ENCODE assay signal across 17 cellular contexts in genomic region chr9:126000256-126000655, GRCh38.
DNase-seq lines count a peak whose midpoint lies in the region; ATAC-seq and TF ChIP-seq lines count a peak whose summit lies in the region.
"Had no signal": no experiment of that assay in that cellular context is flagged by ENCODE, and none has a peak within 500 bp of the region (broad histone marks: within the 10 kb centered on the region; RNA-seq: fewer than 3 reads in every experiment).

No MANE protein-coding gene starts in this region.

- POLR2A ChIA-PET in SK-N-SH (lab: Yijun Ruan, JAX): no interaction called here

- CTCF ChIA-PET in SK-N-SH (lab: Yijun Ruan, JAX): interaction anchor here (0.6 kb wide), 1 partner anchor 15 kb away, joined by 3 read pairs; no protein-coding TSS in a partner anchor

- TF ChIP-seq CTCF in SK-N-SH (IDR thresholded peaks at IDR 0.05): no peak
- no peak for TF ChIP-seq CTCF in CD14-positive monocyte (IDR thresholded peaks at IDR 0.05)
- no peak for TF ChIP-seq CTCF in lower lobe of right lung (IDR thresholded peaks at IDR 0.05)
- no peak for TF ChIP-seq CTCF in sigmoid colon (IDR thresholded peaks at IDR 0.05)

- no peak overlapping the region for H3K4me2 ChIP-seq in SK-N-SH
- H3K4me2 ChIP-seq: BLaER1 had no signal

- H3K4me3 Mint-ChIP-seq in CD14-positive monocyte: no peak overlapping the region
- H3K4me3 Mint-ChIP-seq in T-helper 17 cell: no peak overlapping the region
- H3K4me3 Mint-ChIP-seq: CD4-positive, CD25-positive, alpha-beta regulatory T cell had no signal

- intact Hi-C loops in CD14-positive monocyte (cut with micrococcal nuclease) (no loop called here), lower lobe of right lung (cut with DNase I) (no loop called here), sigmoid colon (cut with DNase I) (no loop called here)

- H3K36me3 Mint-ChIP-seq in CD14-positive monocyte (no peaks in the 10 kb centered on the region), T-helper 17 cell (ENCODE audit: low read depth) (no peaks in the 10 kb centered on the region)
- H3K36me3 Mint-ChIP-seq: CD4-positive, CD25-positive, alpha-beta regulatory T cell had no signal

- no peak overlapping the region for H3K9ac ChIP-seq in SK-N-SH
- H3K9ac ChIP-seq: BLaER1 had no signal

- no peak for TF ChIP-seq POLR2A in sigmoid colon (IDR thresholded peaks at IDR 0.05)

- no peak overlapping the region for H3K27ac Mint-ChIP-seq in CD14-positive monocyte
- no peak overlapping the region for H3K27ac Mint-ChIP-seq in T-helper 17 cell
- H3K27ac Mint-ChIP-seq: CD4-positive, CD25-positive, alpha-beta regulatory T cell had no signal

- peaks cover 5% of the 10 kb centered on the region for H3K4me1 Mint-ChIP-seq in CD14-positive monocyte
- H3K4me1 Mint-ChIP-seq in T-helper 17 cell: peaks cover 2% of the 10 kb centered on the region
- H3K4me1 Mint-ChIP-seq: CD4-positive, CD25-positive, alpha-beta regulatory T cell had no signal

- H3K27me3 ChIP-seq in SK-N-SH (ENCODE audit: insufficient read depth) (no peaks in the 10 kb centered on the region), lower lobe of right lung (ENCODE audit: low read depth) (no peaks in the 10 kb centered on the region), sigmoid colon (no peaks in the 10 kb centered on the region)
- H3K27me3 ChIP-seq: BLaER1 had no signal

- ATAC-seq in SK-N-SH treated with all-trans-retinoic acid at 6 μM for 48 hours (no peak), lower lobe of right lung (no peak), T-helper 17 cell (no peak), GM21528 (IDR thresholded peaks at IDR 0.05; ENCODE audit: low FRiP score, unreplicated experiment) (no peak)
- ATAC-seq: GM12878 had no signal

- peaks cover 0 to 2% (median 0%) of the 10 kb centered on the region in 7 donors for H3K9me3 Mint-ChIP-seq in CD14-positive monocyte
- H3K9me3 Mint-ChIP-seq: CD4-positive, CD25-positive, alpha-beta regulatory T cell had no signal

- peak; percentile 13 for DNase-seq in SK-N-SH
- DNase-seq in CD14-positive monocyte (ENCODE audit: low spot score): peak; percentile 18
- DNase-seq in lower lobe of right lung: peak; percentile 28
- DNase-seq in sigmoid colon: peak; percentile 37
- no peak for DNase-seq in T-helper 17 cell
- no peak for DNase-seq in 8988T
- DNase-seq: AML-193; CD4-positive, CD25-positive, alpha-beta regulatory T cell; DMS 273 treated with DMSO at 0.1 percent for 48 hours; GOT3; IMR-90 had no signal

- no peaks in the 10 kb centered on the region for H3K9me2 ChIP-seq in SK-N-SH

- no peaks in the 10 kb centered on the region for H4K20me1 ChIP-seq in SK-N-SH (ENCODE audit: insufficient read depth)
- H4K20me1 ChIP-seq: BLaER1 had no signal

- 92% methylated on average over 6 of the region's 6 CpGs for whole genome bisulfite sequencing in SK-N-SH (ENCODE audit: low lambda C conversion rate)
- WGBS in sigmoid colon, 2 donors: 92 to 93% methylated on average over 6 of the region's 6 CpGs

- no peak for TF ChIP-seq EP300 in SK-N-SH (IDR thresholded peaks at IDR 0.05; ENCODE audit: borderline replicate concordance in 1 of 2, low read depth in 1 of 2, low read length in 1 of 2)
- TF ChIP-seq EP300 in sigmoid colon (IDR thresholded peaks at IDR 0.05): no peak

- no peaks in the 10 kb centered on the region for H3F3A ChIP-seq in SK-N-SH (replicated peaks; ENCODE audit: insufficient read depth)

- no peak overlapping the region for H3K4me3 ChIP-seq in SK-N-SH (ENCODE audit: low read depth in 2 of 2, low read length in 1 of 2)
- H3K4me3 ChIP-seq in lower lobe of right lung: no peak overlapping the region
- no peak overlapping the region for H3K4me3 ChIP-seq in sigmoid colon
- H3K4me3 ChIP-seq: BLaER1, GM12878, HAP-1 had no signal

- H3K27ac ChIP-seq in SK-N-SH (ENCODE audit: low read depth in 2 of 2, low read length in 1 of 2) (no peak overlapping the region), lower lobe of right lung (no peak overlapping the region), sigmoid colon (no peak overlapping the region)
- H3K27ac ChIP-seq: 22Rv1, BLaER1 had no signal

- peaks cover 2 to 10% (median 7%) of the 10 kb centered on the region in 3 donors for H3K27me3 Mint-ChIP-seq in CD14-positive monocyte (ENCODE audit: low read depth in 3 of 3)
- peaks cover 25% of the 10 kb centered on the region for H3K27me3 Mint-ChIP-seq in T-helper 17 cell
- H3K27me3 Mint-ChIP-seq: CD4-positive, CD25-positive, alpha-beta regulatory T cell had no signal

- H3K4me1 ChIP-seq in SK-N-SH (ENCODE audit: control insufficient read depth in 1 of 2, insufficient read depth in 2 of 2, low read depth in 1 of 2, low read length in 1 of 2): peaks cover 0 to 3% of the 10 kb centered on the region in 2 experiments; a peak in 1 of 4 replicates
- H3K4me1 ChIP-seq in lower lobe of right lung: no peaks in the 10 kb centered on the region
- no peaks in the 10 kb centered on the region for H3K4me1 ChIP-seq in sigmoid colon
- H3K4me1 ChIP-seq: BLaER1, HAP-1 had no signal

- H2AFZ ChIP-seq in SK-N-SH (ENCODE audit: low read depth): no peak overlapping the region

- no peaks in the 10 kb centered on the region for H3K9me3 ChIP-seq in SK-N-SH
- no peaks in the 10 kb centered on the region for H3K9me3 ChIP-seq in lower lobe of right lung
- no peaks in the 10 kb centered on the region for H3K9me3 ChIP-seq in sigmoid colon
- H3K9me3 ChIP-seq in T-helper 17 cell (ENCODE audit: control insufficient read depth, low read length, poor library complexity, severe bottlenecking): no peaks in the 10 kb centered on the region
- H3K9me3 ChIP-seq: BLaER1, HAP-1 had no signal

- H3K79me2 ChIP-seq in SK-N-SH (ENCODE audit: insufficient read depth): no peaks in the 10 kb centered on the region

- no peak for TF ChIP-seq RAD21 in SK-N-SH (IDR thresholded peaks at IDR 0.05; ENCODE audit: low read length)

- no peaks in the 10 kb centered on the region for H3K36me3 ChIP-seq in SK-N-SH (replicated peaks in 1 of 2; ENCODE audit: control insufficient read depth in 1 of 2, insufficient read depth in 2 of 2, low read length in 1 of 2)
- H3K36me3 ChIP-seq in lower lobe of right lung: no peaks in the 10 kb centered on the region
- no peaks in the 10 kb centered on the region for H3K36me3 ChIP-seq in sigmoid colon
- H3K36me3 ChIP-seq: BLaER1, HAP-1 had no signal

TF ChIP-seq in SK-N-SH, 30 proteins besides CTCF, POLR2A, EP300 and RAD21 (continues in another document):
- TF ChIP-seq ELF1 (IDR thresholded peaks at IDR 0.05): no peak
- TF ChIP-seq NFIC (IDR thresholded peaks at IDR 0.05; ENCODE audit: borderline replicate concordance): no peak
- no peak for TF ChIP-seq MXI1 (IDR thresholded peaks at IDR 0.05; ENCODE audit: low read depth, low read length)
- no peak for TF ChIP-seq YY1 (IDR thresholded peaks at IDR 0.05; ENCODE audit: low read depth)
- no peak for TF ChIP-seq JUND (IDR thresholded peaks at IDR 0.05)

TF ChIP-seq in SK-N-SH treated with all-trans-retinoic acid at 6 μM for 48 hours, 23 proteins besides CTCF, POLR2A, EP300 and RAD21 (continues in another document):
- no peak for TF ChIP-seq PPARA (CRISPR knock-in tag; IDR thresholded peaks at IDR 0.05; ENCODE audit: borderline replicate concordance)
- no peak for TF ChIP-seq PATZ1 (CRISPR knock-in tag; IDR thresholded peaks at IDR 0.05; ENCODE audit: borderline replicate concordance)
- no peak for TF ChIP-seq TOX (CRISPR knock-in tag; IDR thresholded peaks at IDR 0.05; ENCODE audit: borderline replicate concordance)
- TF ChIP-seq RARB (CRISPR knock-in tag; IDR thresholded peaks at IDR 0.05): no peak
- no peak for TF ChIP-seq ARNTL (CRISPR knock-in tag; IDR thresholded peaks at IDR 0.05; ENCODE audit: borderline replicate concordance, low read depth)
- no peak for TF ChIP-seq POU6F1 (CRISPR knock-in tag; IDR thresholded peaks at IDR 0.05; ENCODE audit: borderline replicate concordance, low read depth)
- no peak for TF ChIP-seq TCF4 (CRISPR knock-in tag; IDR thresholded peaks at IDR 0.05; ENCODE audit: borderline replicate concordance)
- TF ChIP-seq OSR1 (CRISPR knock-in tag; IDR thresholded peaks at IDR 0.05): no peak
- no peak for TF ChIP-seq ZNF565 (CRISPR knock-in tag; conservative IDR thresholded peaks at IDR 0.05; ENCODE audit: low read depth)
- TF ChIP-seq SNAI2 (CRISPR knock-in tag; IDR thresholded peaks at IDR 0.05): no peak
- TF ChIP-seq ZFP3 (CRISPR knock-in tag; IDR thresholded peaks at IDR 0.05): no peak

Comparison
In these comparisons a context has a peak if more than half of its experiments do, and no peak if none do; other contexts are left out.
1. DNase-seq: peak in SK-N-SH (single experiment), CD14-positive monocyte (single experiment), lower lobe of right lung (single experiment) and sigmoid colon (single experiment); none in T-helper 17 cell (0 of 3) and 8988T (single experiment).